20 cellular contexts compared by ENCODE assay signal in the genomic region with DNA sequence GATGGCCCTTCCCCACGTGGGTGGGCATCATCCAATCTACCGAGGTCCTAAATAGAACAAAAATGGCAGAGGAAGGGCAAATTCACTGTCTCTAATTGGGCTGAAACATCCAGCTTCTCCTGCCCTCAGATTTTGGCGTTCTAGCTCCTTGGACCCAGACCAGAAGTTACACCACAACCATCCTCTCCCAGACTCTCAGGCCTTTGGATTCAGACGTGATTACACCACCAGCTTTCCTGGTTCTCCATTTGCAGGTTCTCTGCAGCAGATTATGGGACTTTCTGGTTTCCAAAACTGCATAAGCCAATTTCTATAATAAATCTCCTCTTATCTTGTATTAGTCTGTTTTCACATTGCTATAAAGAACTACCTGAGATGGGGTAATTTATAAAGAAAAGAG.
A peak's percentile ranks its signal among the peaks of the same experiment; 100 is the strongest.
DNase-seq lines count a peak whose midpoint lies in the region; ATAC-seq, FAIRE-seq and TF ChIP-seq lines count a peak whose summit lies in the region.
"Had no signal": no experiment of that assay in that cellular context is flagged by ENCODE, and none has a peak within 500 bp of the region (broad histone marks: within the 10 kb centered on the region; RNA-seq: fewer than 3 reads in every experiment).

No MANE protein-coding gene starts in this region.

- H4K91ac ChIP-seq in mesenchymal stem cell (ENCODE audit: low read length): peak overlapping the region; percentile 83

- H3K36me3 ChIP-seq in astrocyte (ENCODE audit: insufficient read depth, low read length) (no peaks in the 10 kb centered on the region), mesenchymal stem cell (ENCODE audit: control insufficient read depth in 1 of 2, insufficient read depth in 2 of 2, low read depth in 1 of 2, low read length in 2 of 2) (no peaks in the 10 kb centered on the region)
- H3K36me3 ChIP-seq: BLaER1 had no signal

- H2BK5ac ChIP-seq in mesenchymal stem cell (ENCODE audit: low read depth, low read length, poor library complexity, severe bottlenecking): no peak overlapping the region

- peak overlapping the region; percentile 29 to 59 for H2BK12ac ChIP-seq in mesenchymal stem cell (ENCODE audit: low read length in 2 of 2)

- H3K9me3 Mint-ChIP-seq in astrocyte (ENCODE audit: unreplicated experiment) (no peaks in the 10 kb centered on the region), immature natural killer cell (peaks cover 0 to 2% (median 0%) of the 10 kb centered on the region in 6 donors)
- H3K9me3 Mint-ChIP-seq: GM23338, HFFc6 had no signal

- H3K27ac Mint-ChIP-seq in astrocyte (ENCODE audit: unreplicated experiment): no peak overlapping the region
- peak overlapping the region in 2 of 6 donors; percentile 19 to 32 for H3K27ac Mint-ChIP-seq in immature natural killer cell
- H3K27ac Mint-ChIP-seq: CD4-positive, alpha-beta memory T cell; GM23338; HFFc6; IgD-negative memory B cell had no signal

- H3K9me3 ChIP-seq in astrocyte (ENCODE audit: insufficient read depth, low read depth, low read length): no peaks in the 10 kb centered on the region
- H3K9me3 ChIP-seq in mesenchymal stem cell (ENCODE audit: control insufficient read depth, low read length): no peaks in the 10 kb centered on the region
- H3K9me3 ChIP-seq: BLaER1 had no signal

- H3K79me1 ChIP-seq in mesenchymal stem cell (replicated peaks; ENCODE audit: low read length, poor library complexity, severe bottlenecking): no peaks in the 10 kb centered on the region

- no peak overlapping the region for H2BK15ac ChIP-seq in mesenchymal stem cell (ENCODE audit: low read depth, poor library complexity, severe bottlenecking)

- CTCF ChIA-PET in GM10248 (lab: Yijun Ruan, JAX): interaction anchor here (1.2 to 2.8 kb wide), 3 partner anchors 8 to 574 kb away, joined by 3 to 7 read pairs (median 3); no protein-coding TSS in a partner anchor

- H3K4ac ChIP-seq in mesenchymal stem cell (ENCODE audit: low read depth in 1 of 2, low read length in 2 of 2): peak overlapping the region; percentile 57 to 90

- H3K27me3 Mint-ChIP-seq in astrocyte (ENCODE audit: low read depth, unreplicated experiment) (peaks cover 3% of the 10 kb centered on the region), immature natural killer cell (ENCODE audit: low read depth in 3 of 3) (peaks cover 0 to 5% (median 4%) of the 10 kb centered on the region in 3 donors)

- H3K27me3 ChIP-seq in astrocyte (ENCODE audit: insufficient read depth, low read length) (no peaks in the 10 kb centered on the region), mesenchymal stem cell (ENCODE audit: control insufficient read depth in 1 of 2, insufficient read depth in 1 of 2, low read length in 2 of 2) (no peaks in the 10 kb centered on the region)
- H3K27me3 ChIP-seq: BLaER1 had no signal

- H3K4me3 ChIP-seq in astrocyte (ENCODE audit: insufficient read depth, low read depth, low read length) (no peak overlapping the region), mesenchymal stem cell (ENCODE audit: insufficient read depth in 1 of 2, low read depth in 1 of 2, low read length in 2 of 2) (no peak overlapping the region)
- H3K4me3 ChIP-seq: BLaER1, GM23338 had no signal

- WGBS in mesenchymal stem cell: 84% methylated on average over 4 of the region's 4 CpGs

- DNase-seq in NCI-H446 (lab: John Stamatoyannopoulos, UW) (peak; percentile 9 to 53), astrocyte (ENCODE audit: low read depth) (peak; percentile 38), mesenchymal stem cell (no peak), immature natural killer cell (no peak), GM10248 (ENCODE audit: extremely low spot score) (no peak)
- DNase-seq: ACHN; CD4-positive, alpha-beta memory T cell; DMS153; DMS79; GDM1; H7; HFFc6 had no signal

- H3K18ac ChIP-seq in mesenchymal stem cell (ENCODE audit: low read depth in 1 of 2, low read length in 2 of 2): peak overlapping the region; percentile 63 to 68

- H3K4me1 ChIP-seq in astrocyte (ENCODE audit: insufficient read depth, low read length) (peaks cover 20% of the 10 kb centered on the region), mesenchymal stem cell (ENCODE audit: control insufficient read depth, insufficient read depth, low read depth, low read length) (peaks cover 3% of the 10 kb centered on the region)
- H3K4me1 ChIP-seq: BLaER1 had no signal

- H4K8ac ChIP-seq in mesenchymal stem cell (ENCODE audit: low read length): peak overlapping the region; percentile 5

- no peak for TF ChIP-seq CTCF in astrocyte (IDR thresholded peaks at IDR 0.05; ENCODE audit: insufficient read depth, low read depth, low read length)
- TF ChIP-seq CTCF in GM10248 (IDR thresholded peaks at IDR 0.05; ENCODE audit: control extremely low read depth, extremely low read depth, low read depth, missing control alignments): no peak

- no peak for ATAC-seq in HG02678 (IDR thresholded peaks at IDR 0.05; ENCODE audit: unreplicated experiment)
- ATAC-seq: GM23338, HCT116 had no signal

- peak overlapping the region in 1 of 2 experiments; percentile 9 for H3K23ac ChIP-seq in mesenchymal stem cell (ENCODE audit: low read length in 2 of 2)

- no peak overlapping the region for H3K4me3 Mint-ChIP-seq in astrocyte (ENCODE audit: unreplicated experiment)
- H3K4me3 Mint-ChIP-seq in immature natural killer cell: no peak overlapping the region
- H3K4me3 Mint-ChIP-seq: CD14-positive monocyte; CD4-positive, alpha-beta memory T cell; GM23338; HFFc6; IgD-negative memory B cell had no signal

- H3K9ac ChIP-seq in astrocyte (ENCODE audit: low read length) (no peak overlapping the region), mesenchymal stem cell (ENCODE audit: low read length) (no peak overlapping the region)
- H3K9ac ChIP-seq: BLaER1 had no signal

- POLR2A ChIA-PET in GM10248 (lab: Yijun Ruan, JAX): no interaction called here

- no peak for FAIRE-seq in astrocyte (lab: Jason Lieb, UNC)
- FAIRE-seq: A204.1, HTR-8/SVneo had no signal

- no peak overlapping the region for H3K14ac ChIP-seq in mesenchymal stem cell (ENCODE audit: low read length in 2 of 2)

- H4K20me1 ChIP-seq in astrocyte (ENCODE audit: insufficient read depth, low read length): no peaks in the 10 kb centered on the region
- H4K20me1 ChIP-seq: BLaER1 had no signal

- H2AFZ ChIP-seq in astrocyte (ENCODE audit: low read depth, low read length) (no peak overlapping the region), mesenchymal stem cell (ENCODE audit: low read depth, low read length) (no peak overlapping the region)
- H2AFZ ChIP-seq: GM23338 had no signal

- H3K79me2 ChIP-seq in astrocyte (ENCODE audit: insufficient read depth, low read length): no peaks in the 10 kb centered on the region

- H3K4me2 ChIP-seq in astrocyte (ENCODE audit: low read length) (no peak overlapping the region), mesenchymal stem cell (ENCODE audit: low read length, poor library complexity, severe bottlenecking) (no peak overlapping the region)
- H3K4me2 ChIP-seq: BLaER1, GM23338 had no signal

- peak overlapping the region; percentile 81 for H2AK5ac ChIP-seq in mesenchymal stem cell (ENCODE audit: low read length, severe bottlenecking)

- H2BK120ac ChIP-seq in mesenchymal stem cell (ENCODE audit: low read depth, low read length): peak overlapping the region; percentile 50

- H3K36me3 Mint-ChIP-seq in astrocyte (ENCODE audit: low read depth, unreplicated experiment) (no peaks in the 10 kb centered on the region), immature natural killer cell (no peaks in the 10 kb centered on the region)
- H3K36me3 Mint-ChIP-seq: CD14-positive monocyte; CD4-positive, alpha-beta memory T cell had no signal

- H3K27ac ChIP-seq in astrocyte (ENCODE audit: low read depth, low read length) (no peak overlapping the region), mesenchymal stem cell (ENCODE audit: low read length, poor library complexity, severe bottlenecking) (no peak overlapping the region)
- H3K27ac ChIP-seq: BLaER1 had no signal

- peaks cover 25% of the 10 kb centered on the region for H3K4me1 Mint-ChIP-seq in astrocyte (ENCODE audit: low read depth, unreplicated experiment)
- H3K4me1 Mint-ChIP-seq in immature natural killer cell: peaks cover 61 to 71% of the 10 kb centered on the region in 2 donors
- H3K4me1 Mint-ChIP-seq: CD4-positive, alpha-beta memory T cell; GM23338; IgD-negative memory B cell had no signal

Comparison
In these comparisons a context has a peak if more than half of its experiments do, and no peak if none do; other contexts are left out.
1. DNase-seq: peak in NCI-H446 (2 of 2) and astrocyte (single experiment); none in mesenchymal stem cell (single experiment), immature natural killer cell (0 of 3) and GM10248 (single experiment).